In genomic region chr17:18855831-18856624, GRCh38 we compare ENCODE assay signal across 1 cellular context.
TF ChIP-seq lines count a peak whose summit lies in the region.

No MANE protein-coding gene starts in this region.

TF ChIP-seq in K562, 482 proteins besides CTCF, POLR2A, EP300 and RAD21 (continued from another document and continues in another):
- TF ChIP-seq SMARCB1 (IDR thresholded peaks at IDR 0.05; ENCODE audit: insufficient read length, low read depth) (no peak), POLR2AphosphoS5 (IDR thresholded peaks at IDR 0.05; ENCODE audit: control insufficient read depth, insufficient read depth, low read depth, low read length) (0 out of 2 replicates have a peak, but pooled peaks have one; percentile 48), MTA2 (IDR thresholded peaks at IDR 0.05; ENCODE audit: low read depth) (no peak), FOXP1 (CRISPR knock-in tag; IDR thresholded peaks at IDR 0.05) (no peak), RUNX1 (IDR thresholded peaks at IDR 0.05; ENCODE audit: low read depth) (no peak), CBX1 (IDR thresholded peaks at IDR 0.05; ENCODE audit: low read depth) (no peak), SP1 (CRISPR knock-in tag; IDR thresholded peaks at IDR 0.05) (no peak), GTF2A2 (tag; IDR thresholded peaks at IDR 0.05) (no peak), RBBP5 (IDR thresholded peaks at IDR 0.05; ENCODE audit: borderline replicate concordance, insufficient read depth, low read length, poor library complexity, severe bottlenecking) (peak; percentile 34), KLF6 (CRISPR knock-in tag; IDR thresholded peaks at IDR 0.05; ENCODE audit: borderline replicate concordance) (no peak), MBD2 (IDR thresholded peaks at IDR 0.05; ENCODE audit: borderline replicate concordance, low read depth) (peak; percentile 64; the same call in 1 of the 2 replicates), GATAD2B (IDR thresholded peaks at IDR 0.05; ENCODE audit: borderline replicate concordance) (no peak), ZNF134 (CRISPR knock-in tag; conservative IDR thresholded peaks at IDR 0.05) (no peak), PHF8 (IDR thresholded peaks at IDR 0.05; ENCODE audit: borderline replicate concordance, low read length) (peak; percentile 58; the same call in 1 of the 2 replicates), PHB (CRISPR knock-in tag; IDR thresholded peaks at IDR 0.05) (no peak), SAFB (IDR thresholded peaks at IDR 0.05; ENCODE audit: borderline replicate concordance, low read depth, low read length) (no peak), HMGXB4 (CRISPR knock-in tag; IDR thresholded peaks at IDR 0.05) (no peak), U2AF1 (optimal IDR thresholded peaks at IDR 0.05; ENCODE audit: low read depth, low read length) (no peak), ZNF583 (CRISPR knock-in tag; IDR thresholded peaks at IDR 0.05) (no peak), ATF7 (IDR thresholded peaks at IDR 0.05) (peak; percentile 32; the same call in 1 of the 2 replicates), E2F8 (IDR thresholded peaks at IDR 0.05; ENCODE audit: low read depth, partially characterized antibody) (no peak), SRSF9 (IDR thresholded peaks at IDR 0.05; ENCODE audit: borderline replicate concordance, low read depth, low read length) (no peak), ZFPM2 (CRISPR knock-in tag; IDR thresholded peaks at IDR 0.05) (no peak), E2F4 (CRISPR knock-in tag; IDR thresholded peaks at IDR 0.05; ENCODE audit: low read depth) (no peak), CHD4 (IDR thresholded peaks at IDR 0.05; ENCODE audit: insufficient read depth, insufficient replicate concordance, low read depth, low read length, poor library complexity, severe bottlenecking) (no peak), PTBP1 (IDR thresholded peaks at IDR 0.05; ENCODE audit: low read depth, low read length) (no peak), ZNF696 (CRISPR knock-in tag; conservative IDR thresholded peaks at IDR 0.05) (no peak), DNMT1 (IDR thresholded peaks at IDR 0.05) (no peak), ZNF668 (CRISPR knock-in tag; IDR thresholded peaks at IDR 0.05) (no peak), TARDBP (IDR thresholded peaks at IDR 0.05) (no peak), FOXP4 (CRISPR knock-in tag; IDR thresholded peaks at IDR 0.05; ENCODE audit: borderline replicate concordance) (no peak), CUX1 (CRISPR knock-in tag; IDR thresholded peaks at IDR 0.05) (no peak), MEIS2 (IDR thresholded peaks at IDR 0.05; ENCODE audit: partially characterized antibody) (no peak), FOS (IDR thresholded peaks at IDR 0.05; ENCODE audit: extremely low read depth, insufficient read length) (peak; percentile 76), DMBX1 (CRISPR knock-in tag; IDR thresholded peaks at IDR 0.05; ENCODE audit: borderline replicate concordance) (no peak), ZNF143 (CRISPR knock-in tag; IDR thresholded peaks at IDR 0.05) (no peak), PKNOX1 (IDR thresholded peaks at IDR 0.05) (0 out of 2 replicates have a peak, but pooled peaks have one; percentile 11), SOX6 (IDR thresholded peaks at IDR 0.05) (no peak), POLR2H (tag; IDR thresholded peaks at IDR 0.05; ENCODE audit: low read depth) (peak; percentile 34; the same call in 1 of the 2 replicates), ZBTB1 (CRISPR knock-in tag; IDR thresholded peaks at IDR 0.05; ENCODE audit: borderline replicate concordance, low read depth) (no peak), SMC3 (conservative IDR thresholded peaks at IDR 0.05; ENCODE audit: insufficient read depth, low read depth, low read length) (no peak), BMI1 (IDR thresholded peaks at IDR 0.05; ENCODE audit: low read length) (no peak), CTBP1 (IDR thresholded peaks at IDR 0.05; ENCODE audit: borderline replicate concordance) (peak; percentile 95), HDAC1 (IDR thresholded peaks at IDR 0.05) (0 out of 4 replicates have a peak, but pooled peaks of 1 of the 2 experiments have one; percentile 11), C11orf30 (IDR thresholded peaks at IDR 0.05; ENCODE audit: low read depth) (peak; percentile 94), ATF1 (CRISPR knock-in tag; IDR thresholded peaks at IDR 0.05) (no peak), ATF1 (tag; IDR thresholded peaks at IDR 0.05) (peak; percentile 93), ETV5 (CRISPR knock-in tag; IDR thresholded peaks at IDR 0.05; ENCODE audit: low read depth) (no peak), TEAD1 (CRISPR knock-in tag; IDR thresholded peaks at IDR 0.05) (0 out of 4 replicates have a peak, but pooled peaks of 1 of the 2 experiments have one; percentile 47), KDM1A (IDR thresholded peaks at IDR 0.05) (peak in 1 of 2 experiments; percentile 7; a peak in 1 of 4 replicates), CBX3 (IDR thresholded peaks at IDR 0.05; ENCODE audit: borderline replicate concordance in 1 of 2, low read length in 2 of 2) (no peak), ELF1 (tag; IDR thresholded peaks at IDR 0.05) (no peak), TCF7L2 (IDR thresholded peaks at IDR 0.05; ENCODE audit: low read depth, low read length) (no peak), FOXK2 (conservative IDR thresholded peaks at IDR 0.05 in 1 of 2, IDR thresholded peaks at IDR 0.05 in 1 of 2; ENCODE audit: low read depth in 2 of 2) (peak in 1 of 2 experiments; percentile 35; a peak in 1 of 4 replicates), MED1 (CRISPR knock-in tag; IDR thresholded peaks at IDR 0.05; ENCODE audit: borderline replicate concordance) (no peak), BRD9 (IDR thresholded peaks at IDR 0.05; ENCODE audit: low read depth, partially characterized antibody) (no peak), CBFA2T3 (IDR thresholded peaks at IDR 0.05) (no peak), E2F1 (CRISPR knock-in tag; IDR thresholded peaks at IDR 0.05) (no peak)
